Comparison of ENCODE assay signal across 8 cellular contexts in genomic region chr10:95841711-95842498, GRCh38.
A peak's percentile ranks its signal among the peaks of the same experiment; 100 is the strongest.
DNase-seq lines count a peak whose midpoint lies in the region; ATAC-seq, FAIRE-seq and TF ChIP-seq lines count a peak whose summit lies in the region.

No MANE protein-coding gene starts in this region.

- TF ChIP-seq CTCF in GM12874 (IDR thresholded peaks at IDR 0.05; ENCODE audit: insufficient read depth, low read depth, low read length) (peak; percentile 32; the same call in 1 of the 2 replicates), liver (IDR thresholded peaks at IDR 0.05; ENCODE audit: low read depth, low read length, missing input control) (peak; percentile 68), thoracic aorta (IDR thresholded peaks at IDR 0.05) (peak; percentile 59)

- H3K4me3 ChIP-seq in BLaER1 (no peak overlapping the region), liver (ENCODE audit: low read depth in 1 of 3, low read length in 3 of 3) (no peak overlapping the region), thoracic aorta (peak overlapping the region; percentile 15)

- 0 out of 2 replicates have a peak overlapping the region, but pooled peaks have one; percentile 20 for H3K4me2 ChIP-seq in BLaER1

- H3K4me1 ChIP-seq in BLaER1 (peaks cover 19% of the 10 kb centered on the region), liver (ENCODE audit: control insufficient read depth in 4 of 4, insufficient read depth in 4 of 4, low read length in 3 of 4) (peaks cover 0 to 3% (median 0%) of the 10 kb centered on the region in 4 donors), thoracic aorta (ENCODE audit: control insufficient read depth in 1 of 2, low read depth in 2 of 2) (peaks cover 10 to 32% of the 10 kb centered on the region in 2 donors)

- H3K9me3 ChIP-seq in BLaER1 (no peaks in the 10 kb centered on the region), liver (ENCODE audit: control insufficient read depth in 4 of 4, low read length in 3 of 4) (no peaks in the 10 kb centered on the region), thoracic aorta (no peaks in the 10 kb centered on the region)

- H3K36me3 ChIP-seq in BLaER1 (no peaks in the 10 kb centered on the region), liver (ENCODE audit: control insufficient read depth in 4 of 4, insufficient read depth in 3 of 4, low read depth in 1 of 4, low read length in 3 of 4) (peaks cover 0 to 2% (median 0%) of the 10 kb centered on the region in 4 donors), thoracic aorta (peaks cover 17% of the 10 kb centered on the region)

- H3K27me3 ChIP-seq in BLaER1, result no peaks in the 10 kb centered on the region
- H3K27me3 ChIP-seq in liver (ENCODE audit: control insufficient read depth in 4 of 4, insufficient read depth in 4 of 4, low read length in 3 of 4), result no peaks in the 10 kb centered on the region
- no peaks in the 10 kb centered on the region for H3K27me3 ChIP-seq in thoracic aorta (replicated peaks; ENCODE audit: insufficient read depth)

- TF ChIP-seq RAD21 in liver (IDR thresholded peaks at IDR 0.05), result peak; percentile 80 to 87

- H3K27ac ChIP-seq in BLaER1, result no peak overlapping the region
- H3K27ac ChIP-seq in liver (ENCODE audit: low read depth in 1 of 2, low read length in 2 of 2), result no peak overlapping the region
- H3K27ac ChIP-seq in thoracic aorta, result peak overlapping the region in 1 of 2 donors; percentile 38

- WGBS in liver, result 48% methylated on average over 7 of the region's 7 CpGs

- H4K20me1 ChIP-seq in BLaER1, result no peaks in the 10 kb centered on the region

- ATAC-seq in thoracic aorta (ENCODE audit: insufficient number of reproducible peaks, low FRiP score, low read depth), result peak; percentile 29
- no peak for ATAC-seq in HG02840 (IDR thresholded peaks at IDR 0.05; ENCODE audit: low FRiP score, unreplicated experiment)

- DNase-seq in HTR-8/SVneo (ENCODE audit: insufficient read length, low spot score) (peak; percentile 25), SK-N-DZ (ENCODE audit: low spot score) (peak; percentile 23), thoracic aorta (ENCODE audit: low spot score) (peak; percentile 9)

- FAIRE-seq in HTR-8/SVneo (lab: Jason Lieb, UNC), result no peak
- peak; percentile 84 for FAIRE-seq in colon (lab: Jason Lieb, UNC)

- H3K9ac ChIP-seq in BLaER1 (no peak overlapping the region), liver (ENCODE audit: low read depth in 1 of 2, low read length in 2 of 2) (no peak overlapping the region)

TF ChIP-seq in liver, 16 proteins besides CTCF, POLR2A, EP300 and RAD21:
- no peak for TF ChIP-seq FOXA1 (IDR thresholded peaks at IDR 0.05)
- no peak for TF ChIP-seq ATF3 (IDR thresholded peaks at IDR 0.05)
- no peak for TF ChIP-seq HNF4G (IDR thresholded peaks at IDR 0.05)
- TF ChIP-seq GABPA (IDR thresholded peaks at IDR 0.05 in 1 of 2, conservative IDR thresholded peaks at IDR 0.05 in 1 of 2), result no peak
- no peak for TF ChIP-seq SP1 (IDR thresholded peaks at IDR 0.05)
- TF ChIP-seq MAX (IDR thresholded peaks at IDR 0.05), result no peak
- no peak for TF ChIP-seq TAF1 (conservative IDR thresholded peaks at IDR 0.05)
- peak; percentile 34 for TF ChIP-seq YY1 (IDR thresholded peaks at IDR 0.05)
- TF ChIP-seq HNF4A (conservative IDR thresholded peaks at IDR 0.05), result no peak
- TF ChIP-seq NR2F2 (IDR thresholded peaks at IDR 0.05), result peak; percentile 31
TF ChIP-seq in liver: peak in this region for 2.
